In genomic region chr11:115929618-115930129, GRCh38 we compare ENCODE assay signal across 1 cellular context.
A peak's percentile ranks its signal among the peaks of the same experiment; 100 is the strongest.
TF ChIP-seq lines count a peak whose summit lies in the region.

No MANE protein-coding gene starts in this region.

TF ChIP-seq in GM12878, 131 proteins besides CTCF, POLR2A, EP300 and RAD21 (continued from another document and continues in another):
- TF ChIP-seq EZH2 (IDR thresholded peaks at IDR 0.05; ENCODE audit: borderline replicate concordance, control insufficient read depth, low read depth, low read length) = no peak
- no peak for TF ChIP-seq PBX3 (IDR thresholded peaks at IDR 0.05; ENCODE audit: insufficient replicate concordance, low read depth, low read length)
- TF ChIP-seq IRF4 (IDR thresholded peaks at IDR 0.05; ENCODE audit: low read depth, low read length) = 0 out of 2 replicates have a peak, but pooled peaks have one; percentile 39
- no peak for TF ChIP-seq SRF (IDR thresholded peaks at IDR 0.05; ENCODE audit: low read depth in 2 of 2, low read length in 2 of 2)
- TF ChIP-seq YBX1 (IDR thresholded peaks at IDR 0.05) = no peak
- no peak for TF ChIP-seq TCF3 (IDR thresholded peaks at IDR 0.05; ENCODE audit: borderline replicate concordance, insufficient read depth, low read depth, low read length)
- TF ChIP-seq HDGF (IDR thresholded peaks at IDR 0.05) = no peak
- no peak for TF ChIP-seq NFXL1 (IDR thresholded peaks at IDR 0.05; ENCODE audit: borderline replicate concordance)
- no peak for TF ChIP-seq ZBTB11 (CRISPR knock-in tag; IDR thresholded peaks at IDR 0.05)
- TF ChIP-seq MTA3 (IDR thresholded peaks at IDR 0.05; ENCODE audit: borderline replicate concordance, low read length) = no peak
- no peak for TF ChIP-seq HCFC1 (IDR thresholded peaks at IDR 0.05; ENCODE audit: low read length)
- peak; percentile 84 for TF ChIP-seq ZNF687 (IDR thresholded peaks at IDR 0.05)
- peak; percentile 17 for TF ChIP-seq SP1 (IDR thresholded peaks at IDR 0.05; ENCODE audit: low read depth, low read length)
- TF ChIP-seq ATF3 (IDR thresholded peaks at IDR 0.05; ENCODE audit: borderline replicate concordance, extremely low read depth, low read depth, low read length) = no peak
- TF ChIP-seq IKZF2 (IDR thresholded peaks at IDR 0.05) = peak; percentile 90 to 91
- TF ChIP-seq DPF2 (IDR thresholded peaks at IDR 0.05) = peak; percentile 76
- no peak for TF ChIP-seq KDM1A (IDR thresholded peaks at IDR 0.05; ENCODE audit: borderline replicate concordance)
- peak; percentile 74 for TF ChIP-seq EED (IDR thresholded peaks at IDR 0.05; ENCODE audit: low read depth)
- TF ChIP-seq BHLHE40 (IDR thresholded peaks at IDR 0.05; ENCODE audit: borderline replicate concordance in 1 of 2, low read depth in 2 of 2, low read length in 1 of 2) = peak; percentile 55 to 78; a peak in 3 of 4 replicates
- TF ChIP-seq HDAC6 (IDR thresholded peaks at IDR 0.05; ENCODE audit: unreplicated experiment) = no peak
- TF ChIP-seq GABPA (IDR thresholded peaks at IDR 0.05; ENCODE audit: low read depth) = no peak
- TF ChIP-seq WRNIP1 (IDR thresholded peaks at IDR 0.05; ENCODE audit: borderline replicate concordance, low read depth, low read length) = no peak
- TF ChIP-seq BCLAF1 (IDR thresholded peaks at IDR 0.05) = no peak
- TF ChIP-seq ZSCAN29 (IDR thresholded peaks at IDR 0.05) = peak; percentile 93
- TF ChIP-seq SMAD5 (IDR thresholded peaks at IDR 0.05; ENCODE audit: low read depth) = no peak
- no peak for TF ChIP-seq SUZ12 (IDR thresholded peaks at IDR 0.05; ENCODE audit: unreplicated experiment)
- TF ChIP-seq STAT3 (IDR thresholded peaks at IDR 0.05; ENCODE audit: low read depth, low read length) = no peak
- 0 out of 2 replicates have a peak, but pooled peaks have one; percentile 11 for TF ChIP-seq YY1 (IDR thresholded peaks at IDR 0.05; ENCODE audit: low read depth, low read length)
- no peak for TF ChIP-seq HDAC2 (IDR thresholded peaks at IDR 0.05)
- TF ChIP-seq CHD2 (IDR thresholded peaks at IDR 0.05; ENCODE audit: borderline replicate concordance, low read depth, low read length) = peak; percentile 24; the same call in 1 of the 2 replicates
- TF ChIP-seq LARP7 (IDR thresholded peaks at IDR 0.05) = no peak
- no peak for TF ChIP-seq ZBTB40 (IDR thresholded peaks at IDR 0.05; ENCODE audit: borderline replicate concordance)
- TF ChIP-seq TARDBP (IDR thresholded peaks at IDR 0.05; ENCODE audit: borderline replicate concordance) = no peak
- no peak for TF ChIP-seq MAX (IDR thresholded peaks at IDR 0.05; ENCODE audit: low read depth, low read length)
- no peak for TF ChIP-seq KAT2A (conservative IDR thresholded peaks at IDR 0.05; ENCODE audit: control insufficient read depth, low read depth, low read length)
- TF ChIP-seq CHD1 (IDR thresholded peaks at IDR 0.05; ENCODE audit: low read depth, low read length) = no peak
- peak; percentile 37; the same call in 1 of the 2 replicates for TF ChIP-seq RAD51 (IDR thresholded peaks at IDR 0.05)
- TF ChIP-seq IKZF1 (conservative IDR thresholded peaks at IDR 0.05) = peak; percentile 86
- no peak for TF ChIP-seq ZNF592 (IDR thresholded peaks at IDR 0.05)
